In the genomic region with DNA sequence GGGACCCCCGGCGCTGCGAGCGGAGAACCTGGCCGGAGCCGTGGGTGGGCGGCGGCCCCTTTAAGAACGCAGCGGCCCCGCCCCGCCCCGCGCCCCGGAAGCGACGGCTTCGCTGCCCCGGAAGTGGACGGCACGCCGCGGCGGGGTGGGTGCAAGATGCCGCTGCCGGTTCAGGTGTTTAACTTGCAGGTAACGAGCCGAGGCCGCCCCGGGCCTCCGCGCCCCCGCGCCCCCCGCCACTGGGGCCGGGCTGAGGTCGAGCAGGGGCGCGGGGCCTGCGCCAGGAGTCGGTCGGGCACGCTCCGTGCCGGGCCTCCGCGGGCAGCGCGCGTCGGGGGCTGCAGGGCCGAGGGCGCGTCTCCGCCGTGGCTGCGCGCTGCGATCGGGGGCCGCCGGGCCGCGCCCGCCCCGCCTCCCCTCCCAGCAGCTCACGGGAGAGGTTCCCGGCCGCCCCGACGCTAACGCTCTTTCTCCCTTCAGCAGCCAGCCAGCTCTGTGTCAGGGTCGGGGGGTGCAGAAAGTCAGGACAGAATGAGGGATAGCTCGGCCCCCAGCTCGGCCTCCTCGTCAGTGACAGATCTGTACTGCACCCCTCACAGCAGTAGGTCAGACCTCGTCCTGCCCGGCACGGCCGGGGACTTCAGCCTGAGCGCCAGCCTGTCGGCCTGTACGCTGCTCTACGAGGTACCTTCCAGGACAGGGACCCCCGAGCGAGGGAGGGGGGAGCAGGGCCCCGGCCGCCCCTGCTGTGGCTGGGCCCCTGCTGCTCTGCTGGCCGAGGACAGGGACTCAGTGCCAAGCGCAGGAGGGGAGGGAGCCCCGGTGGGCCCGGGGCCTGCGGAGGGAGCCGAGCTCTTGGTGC, we compare ENCODE assay signal across 8 cellular contexts. TPM values are rescaled to one million over a fixed set of nuclear protein-coding genes. Genes with fewer than 3 reads are reported as not detected.
DNase-seq lines count a peak whose midpoint lies in the region; ATAC-seq lines count a peak whose summit lies in the region.

TSS of gene GPS1 (plus strand) at position 123 of the 862 bp plus-strand sequence. CDS start at position 157, 34 bp downstream.
TSS of gene RFNG (minus strand) at position 36 of the 862 bp plus-strand sequence. CDS start 45 bp downstream, outside the sequence.

- 0 to 1% methylated on average over 67 to 81 of the region's 94 CpGs for WGBS in mesodermal cell (ENCODE audit: insufficient coverage in 2 of 2), 2 experiments

- no peaks in the 10 kb centered on the region for H3K4me1 ChIP-seq in endocrine pancreas (ENCODE audit: control insufficient read depth, insufficient read depth, low read length)
- H3K4me1 ChIP-seq in mesodermal cell (ENCODE audit: control insufficient read depth, insufficient read depth, low read length, poor library complexity, severe bottlenecking), result no peaks in the 10 kb centered on the region

- DNase-seq in GM04504 (ENCODE audit: low read depth), result peak; percentile 10
- peak; percentile 72 for DNase-seq in NCI-H748 (lab: John Stamatoyannopoulos, UW; ENCODE audit: unreplicated experiment)
- DNase-seq in activated CD8-positive, alpha-beta memory T cell treated with anti-CD3 and anti-CD28 coated beads for 4 hours (ENCODE audit: low read depth in 2 of 2), result peak; percentile 58 to 68
- DNase-seq in stimulated activated CD8-positive, alpha-beta memory T cell treated with anti-CD3 and anti-CD28 coated beads, Interleukin-15, amount 100 ng/mL, for 1 hour (ENCODE audit: low read depth), result peak; percentile 64

- H3K4me3 ChIP-seq in endocrine pancreas (ENCODE audit: control insufficient read depth, insufficient read depth, low read length) (no peak within 1 kb of the TSS), mesodermal cell (ENCODE audit: extremely low read depth, insufficient read depth, low read length, poor library complexity, severe bottlenecking) (peak within 1 kb of the TSS; percentile 67)

- ATAC-seq in HG02798 (IDR thresholded peaks at IDR 0.05; ENCODE audit: poor library complexity, unreplicated experiment) (peak; percentile 66), GM21360 (IDR thresholded peaks at IDR 0.05; ENCODE audit: unreplicated experiment) (no peak)

- H3K27me3 ChIP-seq in endocrine pancreas (ENCODE audit: control insufficient read depth, insufficient read depth, low read length), result no peaks in the 10 kb centered on the region

- peaks cover 3% of the 10 kb centered on the region for H3K36me3 ChIP-seq in endocrine pancreas (ENCODE audit: control insufficient read depth, insufficient read depth, low read length)
- H3K36me3 ChIP-seq in mesodermal cell (ENCODE audit: control insufficient read depth, insufficient read depth, low read length), result peaks cover 70% of the 10 kb centered on the region

- H3K9ac ChIP-seq in endocrine pancreas (ENCODE audit: control insufficient read depth, insufficient read depth, low read length), result peak within 1 kb of the TSS; percentile 86

- H3K27ac ChIP-seq in mesodermal cell (ENCODE audit: low read depth, low read length, severe bottlenecking), result no peak within 1 kb of the TSS

- no peaks in the 10 kb centered on the region for H3K9me3 ChIP-seq in endocrine pancreas (ENCODE audit: control insufficient read depth, low read length)
- H3K9me3 ChIP-seq in mesodermal cell (ENCODE audit: control insufficient read depth, low read length), result no peaks in the 10 kb centered on the region

RNA-seq across cellular contexts. Expression of gene GPS1, which starts in this region (rescaled TPM):
- 124 TPM for polyA plus RNA-seq in mesodermal cell (2013, experiment 1 of 2)
- 105 TPM for polyA plus RNA-seq in mesodermal cell (2013, experiment 2 of 2)

RNA-seq across cellular contexts. Expression of gene RFNG, which starts in this region (rescaled TPM):
- polyA plus RNA-seq in mesodermal cell (2013, experiment 1 of 2), result 42.4 TPM
- 31.9 TPM for polyA plus RNA-seq in mesodermal cell (2013, experiment 2 of 2)

Comparison
In these comparisons a context has a peak if more than half of its experiments do, and no peak if none do; other contexts are left out.
1. DNase-seq: peak in every context shown above with its lines; median percentile 72 in NCI-H748; 64 in stimulated activated CD8-positive, alpha-beta memory T cell treated with anti-CD3 and anti-CD28 coated beads, Interleukin-15, amount 100 ng/mL, for 1 hour; 63 in activated CD8-positive, alpha-beta memory T cell treated with anti-CD3 and anti-CD28 coated beads for 4 hours; 10 in GM04504.